ENCODE assay signal across 12 cellular contexts in the genomic region with DNA sequence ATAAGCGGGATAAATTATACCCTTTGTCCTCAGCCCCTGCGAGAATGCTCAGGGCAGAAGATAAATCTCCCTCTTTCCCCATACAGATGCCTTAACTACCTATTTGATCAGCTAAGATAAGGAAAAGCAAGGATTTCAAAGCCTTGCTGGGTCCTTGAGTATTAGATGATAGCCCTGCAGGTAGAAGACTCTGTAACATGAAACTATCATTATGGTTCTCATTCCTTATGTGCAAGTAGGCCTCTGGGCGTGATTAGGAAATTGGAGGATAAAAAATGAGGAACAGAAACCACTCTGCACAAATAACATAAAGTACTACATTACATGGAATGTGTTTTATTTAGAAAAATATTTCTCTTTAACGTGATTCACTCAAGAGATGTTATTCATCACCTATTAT. TPM values are rescaled to one million over a fixed set of nuclear protein-coding genes. Genes with fewer than 3 reads are reported as not detected.
"Had no signal": no experiment of that assay in that cellular context is flagged by ENCODE, and none has a peak within 500 bp of the region (broad histone marks: within the 10 kb centered on the region; RNA-seq: fewer than 3 reads in every experiment).

No MANE protein-coding gene starts in this region.

- H3K27ac Mint-ChIP-seq: activated CD4-positive, alpha-beta T cell treated with anti-CD3 and anti-CD28 coated beads for 36 hours; activated CD8-positive, alpha-beta T cell treated with anti-CD3 and anti-CD28 coated beads for 36 hours; activated naive CD8-positive, alpha-beta T cell treated with anti-CD3 and anti-CD28 coated beads, Interleukin-2, amount 10 ng/mL, durations not matched to agents 7 days and 5 days; activated T-cell treated with anti-CD3 and anti-CD28 coated beads, Interleukin-2, amount 50 U/mL, for 72 hours had no signal

- DNase-seq: activated CD4-positive, alpha-beta T cell treated with anti-CD3 and anti-CD28 coated beads for 36 hours; activated CD8-positive, alpha-beta memory T cell treated with anti-CD3 and anti-CD28 coated beads, Interleukin-2, amount 50 U/mL, for 4 hours; activated CD8-positive, alpha-beta T cell treated with anti-CD3 and anti-CD28 coated beads for 36 hours; activated naive CD8-positive, alpha-beta T cell treated with anti-CD3 and anti-CD28 coated beads, Interleukin-2, amount 10 ng/mL, durations not matched to agents 7 days and 5 days; activated T-cell treated with anti-CD3 and anti-CD28 coated beads, Interleukin-2, amount 50 U/mL, for 72 hours; left cardiac atrium; mucosa of descending colon; naive thymus-derived CD8-positive, alpha-beta T cell; posterior cingulate gyrus; T-helper 9 cell; tibial artery had no signal

- H3K9me3 Mint-ChIP-seq: activated CD8-positive, alpha-beta T cell treated with anti-CD3 and anti-CD28 coated beads for 36 hours; activated naive CD8-positive, alpha-beta T cell treated with anti-CD3 and anti-CD28 coated beads, Interleukin-2, amount 10 ng/mL, durations not matched to agents 7 days and 5 days; activated T-cell treated with anti-CD3 and anti-CD28 coated beads, Interleukin-2, amount 50 U/mL, for 72 hours; naive thymus-derived CD8-positive, alpha-beta T cell had no signal

- H3K27me3 Mint-ChIP-seq: activated CD4-positive, alpha-beta T cell treated with anti-CD3 and anti-CD28 coated beads for 36 hours; activated CD8-positive, alpha-beta T cell treated with anti-CD3 and anti-CD28 coated beads for 36 hours; activated naive CD8-positive, alpha-beta T cell treated with anti-CD3 and anti-CD28 coated beads, Interleukin-2, amount 10 ng/mL, durations not matched to agents 7 days and 5 days; naive thymus-derived CD8-positive, alpha-beta T cell had no signal

- H3K4me3 Mint-ChIP-seq: activated CD4-positive, alpha-beta T cell treated with anti-CD3 and anti-CD28 coated beads for 36 hours; activated CD8-positive, alpha-beta T cell treated with anti-CD3 and anti-CD28 coated beads for 36 hours; activated naive CD8-positive, alpha-beta T cell treated with anti-CD3 and anti-CD28 coated beads, Interleukin-2, amount 10 ng/mL, durations not matched to agents 7 days and 5 days; activated T-cell treated with anti-CD3 and anti-CD28 coated beads, Interleukin-2, amount 50 U/mL, for 72 hours; naive thymus-derived CD8-positive, alpha-beta T cell had no signal

RNA-seq across cellular contexts. Expression of a gene that starts 14.5 kb away (rescaled TPM):
- total RNA-seq: ascending aorta had no signal
